Comparison of ENCODE assay signal across 19 cellular contexts in the genomic region with DNA sequence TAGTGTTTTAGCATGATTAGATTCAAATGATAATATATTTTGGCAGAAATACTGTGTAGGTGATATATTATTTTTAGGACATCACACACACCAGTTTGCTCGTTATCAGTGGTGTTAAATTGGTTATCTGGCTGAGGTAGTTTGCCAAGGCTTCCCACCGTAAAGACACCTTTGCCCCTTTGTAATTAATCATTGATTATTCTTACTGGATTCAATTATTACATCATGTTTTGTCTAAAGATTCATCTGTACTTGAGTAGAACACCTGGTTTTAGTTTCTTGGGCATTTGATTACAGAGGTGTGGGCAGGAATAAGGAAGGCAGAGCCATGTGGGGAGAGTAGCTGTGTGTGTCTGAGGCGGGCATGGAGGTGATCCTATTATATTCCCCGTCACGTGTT. TPM values are rescaled to one million over a fixed set of nuclear protein-coding genes. Genes with fewer than 3 reads are reported as not detected.
A peak's percentile ranks its signal among the peaks of the same experiment; 100 is the strongest.
DNase-seq lines count a peak whose midpoint lies in the region; ATAC-seq, FAIRE-seq and TF ChIP-seq lines count a peak whose summit lies in the region.
"Had no signal": no experiment of that assay in that cellular context is flagged by ENCODE, and none has a peak within 500 bp of the region (broad histone marks: within the 10 kb centered on the region; RNA-seq: fewer than 3 reads in every experiment).

No MANE protein-coding gene starts in this region.

- no peaks in the 10 kb centered on the region for H3K9me2 ChIP-seq in OCI-LY1 (ENCODE audit: low read depth, low read length)

- H3K27ac ChIP-seq in OCI-LY1 (ENCODE audit: low read depth, low read length, poor library complexity, severe bottlenecking) = peak overlapping the region; percentile 90
- peak overlapping the region; percentile 84 for H3K27ac ChIP-seq in endothelial cell of umbilical vein (ENCODE audit: insufficient read depth, low read depth, low read length)
- H3K27ac ChIP-seq in adrenal gland = no peak overlapping the region
- H3K27ac ChIP-seq: GM23248 had no signal

- dilution Hi-C loops in endothelial cell of umbilical vein (cut with MboI; ENCODE audit: extremely low pct_ligation_motif_present, low sequenced_read_pairs) = no loop called here

- no peaks in the 10 kb centered on the region for H3K9me1 ChIP-seq in endothelial cell of umbilical vein (replicated peaks; ENCODE audit: control insufficient read depth, extremely low read depth, insufficient read depth, low read length)

- H3K79me2 ChIP-seq in OCI-LY1 (ENCODE audit: insufficient read depth, low read length) = peaks cover 3% of the 10 kb centered on the region; the same call in 1 of the 2 replicates
- peaks cover 64% of the 10 kb centered on the region for H3K79me2 ChIP-seq in endothelial cell of umbilical vein (ENCODE audit: control insufficient read depth, insufficient read depth, low read length)

- no peak for ATAC-seq in natural killer cell
- no peak for ATAC-seq in natural killer cell treated with Interleukin-12 subunit alpha and Interleukin-12 subunit beta and Interleukin-15 and Interleukin-18, amount 100 ng/mL, for 72 hours
- ATAC-seq in activated CD8-positive, alpha-beta memory T cell treated with anti-CD3 and anti-CD28 coated beads, Interleukin-2, amount 10 ng/mL, durations not matched to agents 7 days and 5 days = no peak
- ATAC-seq: HCT116 had no signal

- H3K36me3 ChIP-seq in OCI-LY1 (ENCODE audit: insufficient read depth, low read length) (peaks cover 43% of the 10 kb centered on the region), endothelial cell of umbilical vein (ENCODE audit: control insufficient read depth in 2 of 2, extremely low read depth in 1 of 2, insufficient read depth in 2 of 2, low read length in 2 of 2) (peaks cover 8 to 10% of the 10 kb centered on the region in 2 experiments), adrenal gland (replicated peaks in 1 of 2) (peaks cover 0 to 16% of the 10 kb centered on the region in 2 donors)

- H3K9ac ChIP-seq in OCI-LY1 (ENCODE audit: low read length) (peak overlapping the region; percentile 10; the same call in 1 of the 2 replicates), endothelial cell of umbilical vein (replicated peaks; ENCODE audit: extremely low read depth, insufficient read depth, low read length) (no peak overlapping the region)
- H3K9ac ChIP-seq: GM23248 had no signal

- H4K20me1 ChIP-seq in OCI-LY1 (ENCODE audit: insufficient read depth, low read length) = no peaks in the 10 kb centered on the region
- no peaks in the 10 kb centered on the region for H4K20me1 ChIP-seq in endothelial cell of umbilical vein (replicated peaks; ENCODE audit: control insufficient read depth, extremely low read depth, insufficient read depth, low read length)

- intact Hi-C loops in natural killer cell (cut with micrococcal nuclease) = no loop called here
- intact Hi-C loops in endothelial cell of umbilical vein (cut with micrococcal nuclease) = no loop called here
- intact Hi-C loops in adrenal gland (cut with DNase I) = loop anchor here (10.0 kb wide), 1 partner anchor 45 kb away; no protein-coding TSS in a partner anchor

- TF ChIP-seq CTCF in natural killer cell (IDR thresholded peaks at IDR 0.05) (no peak), OCI-LY1 (IDR thresholded peaks at IDR 0.05; ENCODE audit: low read length) (no peak), endothelial cell of umbilical vein (IDR thresholded peaks at IDR 0.05; ENCODE audit: extremely low read depth in 1 of 2, insufficient read depth in 1 of 2, low read depth in 1 of 2, low read length in 2 of 2) (no peak), adrenal gland (IDR thresholded peaks at IDR 0.05) (no peak)

- DNase-seq in natural killer cell = no peak
- DNase-seq in natural killer cell treated with Interleukin-12 subunit alpha and Interleukin-12 subunit beta and Interleukin-15 and Interleukin-18, amount 100 ng/mL, for 72 hours (ENCODE audit: low spot score) = no peak
- DNase-seq in endothelial cell of umbilical vein (ENCODE audit: low read depth, low spot score) = no peak
- DNase-seq in adrenal gland = no peak
- no peak for DNase-seq in NCI-H2107 (lab: John Stamatoyannopoulos, UW)
- DNase-seq in activated CD8-positive, alpha-beta memory T cell treated with anti-CD3 and anti-CD28 coated beads, Interleukin-2, amount 10 ng/mL, durations not matched to agents 7 days and 5 days = no peak
- DNase-seq: DMS 273 treated with DMSO at 0.1 percent for 48 hours, GDM1, GM23248, NCI-H1105 treated with DMSO at 0.1 percent for 48 hours, NCI-H1694, NCI-H2081 treated with DMSO at 0.1 percent for 48 hours, NCI-H748 treated with DMSO at 0.1 percent for 48 hours had no signal

- no peaks in the 10 kb centered on the region for H3K9me3 ChIP-seq in OCI-LY1 (ENCODE audit: low read length)
- H3K9me3 ChIP-seq in endothelial cell of umbilical vein (replicated peaks; ENCODE audit: control insufficient read depth, insufficient read depth, low read length) = no peaks in the 10 kb centered on the region
- H3K9me3 ChIP-seq in adrenal gland (replicated peaks in 1 of 3) = no peaks in the 10 kb centered on the region

- H3K4me2 ChIP-seq in OCI-LY1 (ENCODE audit: low read length) (peak overlapping the region; percentile 40; the same call in 1 of the 2 replicates), endothelial cell of umbilical vein (ENCODE audit: insufficient read depth, low read length) (no peak overlapping the region)

- no peak overlapping the region for H2AFZ ChIP-seq in OCI-LY1 (ENCODE audit: low read length)
- H2AFZ ChIP-seq in endothelial cell of umbilical vein (ENCODE audit: low read depth, low read length) = no peak overlapping the region
- H2AFZ ChIP-seq: GM23248 had no signal

- no peaks in the 10 kb centered on the region for H3K27me3 Mint-ChIP-seq in natural killer cell (ENCODE audit: low read depth in 2 of 2)
- no peaks in the 10 kb centered on the region for H3K27me3 Mint-ChIP-seq in natural killer cell treated with Interleukin-12 subunit alpha and Interleukin-12 subunit beta and Interleukin-15 and Interleukin-18, amount 100 ng/mL, for 72 hours
- peaks cover 25% of the 10 kb centered on the region for H3K27me3 Mint-ChIP-seq in activated CD8-positive, alpha-beta memory T cell treated with anti-CD3 and anti-CD28 coated beads, Interleukin-2, amount 10 ng/mL, durations not matched to agents 7 days and 5 days

- H3K27me3 ChIP-seq in OCI-LY1 (ENCODE audit: insufficient read depth, low read length) (no peaks in the 10 kb centered on the region), endothelial cell of umbilical vein (ENCODE audit: control insufficient read depth in 2 of 2, insufficient read depth in 2 of 2, low read length in 2 of 2) (no peaks in the 10 kb centered on the region), adrenal gland (no peaks in the 10 kb centered on the region)

- FAIRE-seq in endothelial cell of umbilical vein (lab: Jason Lieb, UNC) = no peak
- FAIRE-seq: A204.1 had no signal

- peaks cover 75% of the 10 kb centered on the region for H3K4me1 ChIP-seq in OCI-LY1 (ENCODE audit: insufficient read depth, low read length, severe bottlenecking)
- peaks cover 69% of the 10 kb centered on the region for H3K4me1 ChIP-seq in endothelial cell of umbilical vein (ENCODE audit: control insufficient read depth, extremely low read depth, insufficient read depth, low read length)
- H3K4me1 ChIP-seq in adrenal gland (replicated peaks in 1 of 2) = peaks cover 12 to 19% of the 10 kb centered on the region in 2 donors

- POLR2A ChIA-PET in endothelial cell of umbilical vein (lab: Charles Lee) = no interaction called here

- CTCF ChIA-PET in endothelial cell of umbilical vein (lab: Charles Lee) = no interaction called here
- CTCF ChIA-PET in activated CD8-positive, alpha-beta memory T cell treated with anti-CD3 and anti-CD28 coated beads, Interleukin-2, amount 10 ng/mL, durations not matched to agents 7 days and 5 days (lab: Charles Lee) = interaction anchor here (0.7 to 3.1 kb wide), 2 partner anchors 12 kb away, joined by 4 to 13 read pairs; no protein-coding TSS in a partner anchor

- H3K4me3 Mint-ChIP-seq in natural killer cell = no peak overlapping the region
- H3K4me3 Mint-ChIP-seq in natural killer cell treated with Interleukin-12 subunit alpha and Interleukin-12 subunit beta and Interleukin-15 and Interleukin-18, amount 100 ng/mL, for 72 hours = no peak overlapping the region
- H3K4me3 Mint-ChIP-seq in activated CD8-positive, alpha-beta memory T cell treated with anti-CD3 and anti-CD28 coated beads, Interleukin-2, amount 10 ng/mL, durations not matched to agents 7 days and 5 days = no peak overlapping the region

- no peaks in the 10 kb centered on the region for H3K9me3 Mint-ChIP-seq in natural killer cell
- no peaks in the 10 kb centered on the region for H3K9me3 Mint-ChIP-seq in natural killer cell treated with Interleukin-12 subunit alpha and Interleukin-12 subunit beta and Interleukin-15 and Interleukin-18, amount 100 ng/mL, for 72 hours
- H3K9me3 Mint-ChIP-seq in activated CD8-positive, alpha-beta memory T cell treated with anti-CD3 and anti-CD28 coated beads, Interleukin-2, amount 10 ng/mL, durations not matched to agents 7 days and 5 days (ENCODE audit: low read depth) = no peaks in the 10 kb centered on the region

- no peak for TF ChIP-seq POLR2A in endothelial cell of umbilical vein (IDR thresholded peaks at IDR 0.05; ENCODE audit: low read depth, low read length)
- TF ChIP-seq POLR2A in adrenal gland (IDR thresholded peaks at IDR 0.05) = no peak

- H3F3A ChIP-seq in OCI-LY1 (ENCODE audit: insufficient read depth, low read length) = no peaks in the 10 kb centered on the region

- no TSS peak for BruUV-seq in endothelial cell of umbilical vein (replicated peaks; lab: Mats Ljungman, UMichigan)

- H3K27ac Mint-ChIP-seq in natural killer cell = peak overlapping the region; percentile 54 to 75
- H3K27ac Mint-ChIP-seq in natural killer cell treated with Interleukin-12 subunit alpha and Interleukin-12 subunit beta and Interleukin-15 and Interleukin-18, amount 100 ng/mL, for 72 hours = no peak overlapping the region
- H3K27ac Mint-ChIP-seq in activated CD8-positive, alpha-beta memory T cell treated with anti-CD3 and anti-CD28 coated beads, Interleukin-2, amount 10 ng/mL, durations not matched to agents 7 days and 5 days = no peak overlapping the region

- peaks cover 21% of the 10 kb centered on the region for H3K36me3 Mint-ChIP-seq in natural killer cell
- H3K36me3 Mint-ChIP-seq in natural killer cell treated with Interleukin-12 subunit alpha and Interleukin-12 subunit beta and Interleukin-15 and Interleukin-18, amount 100 ng/mL, for 72 hours = peaks cover 19% of the 10 kb centered on the region
- H3K36me3 Mint-ChIP-seq in activated CD8-positive, alpha-beta memory T cell treated with anti-CD3 and anti-CD28 coated beads, Interleukin-2, amount 10 ng/mL, durations not matched to agents 7 days and 5 days = peaks cover 12% of the 10 kb centered on the region

- H3K4me3 ChIP-seq in OCI-LY1 (ENCODE audit: low read depth, low read length, poor library complexity, severe bottlenecking) = no peak overlapping the region
- no peak overlapping the region for H3K4me3 ChIP-seq in endothelial cell of umbilical vein (replicated peaks in 1 of 3; ENCODE audit: insufficient read depth in 1 of 3, low read depth in 1 of 3, low read length in 3 of 3)
- H3K4me3 ChIP-seq in adrenal gland = no peak overlapping the region
- H3K4me3 ChIP-seq: GM23248 had no signal

- H3K4me1 Mint-ChIP-seq in natural killer cell = peaks cover 41 to 49% of the 10 kb centered on the region in 2 donors
- peaks cover 36 to 51% of the 10 kb centered on the region in 2 donors for H3K4me1 Mint-ChIP-seq in natural killer cell treated with Interleukin-12 subunit alpha and Interleukin-12 subunit beta and Interleukin-15 and Interleukin-18, amount 100 ng/mL, for 72 hours (ENCODE audit: low read depth in 2 of 2)
- H3K4me1 Mint-ChIP-seq in activated CD8-positive, alpha-beta memory T cell treated with anti-CD3 and anti-CD28 coated beads, Interleukin-2, amount 10 ng/mL, durations not matched to agents 7 days and 5 days = peaks cover 27% of the 10 kb centered on the region

- WGBS in adrenal gland, 4 donors = 88 to 95% (median 91%) methylated on average over 5 of the region's 5 CpGs

RNA-seq across cellular contexts. Expression of gene ST14, which starts 39.5 kb away (rescaled TPM):
- total RNA-seq in natural killer cell = 1 to 10 TPM in 2 of 3 donors, under 1 TPM in 1; 0.61 to 1.9 (median 1.0) TPM
- under 1 TPM in 1 of 2 donors, not detected in 1; 0.17 TPM for total RNA-seq in natural killer cell treated with Interleukin-12 subunit alpha and Interleukin-12 subunit beta and Interleukin-15 and Interleukin-18, amount 100 ng/mL, for 72 hours
- not detected in 2 replicates for total RNA-seq in endothelial cell of umbilical vein
- 0.08 TPM in 2 replicates for polyA plus RNA-seq in endothelial cell of umbilical vein
- polyA plus RNA-seq in endothelial cell of umbilical vein (2011; cell fraction: cytosol; rRNA removed) = 0.03 and 0.07 TPM in 2 replicates
- not detected in 2 replicates for polyA plus RNA-seq in endothelial cell of umbilical vein (2011; cell fraction: nucleus; rRNA removed)
- not detected in 2 replicates for polyA plus RNA-seq in endothelial cell of umbilical vein (2012)
- polyA minus RNA-seq in endothelial cell of umbilical vein = not detected in 2 replicates
- polyA minus RNA-seq in endothelial cell of umbilical vein (2011; cell fraction: cytosol; rRNA and poly(A)+ RNA removed) = 1.4 TPM
- not detected in 2 replicates for polyA minus RNA-seq in endothelial cell of umbilical vein (2011; cell fraction: nucleus; rRNA and poly(A)+ RNA removed)
- total RNA-seq in adrenal gland = 10 to 100 TPM in 5 of 8 donors, 1 to 10 TPM in 3; 2.5 to 41.0 (median 11.5) TPM
- 10 to 100 TPM in 1 of 3 donors, 1 to 10 TPM in 2; 3.0 to 13.4 (median 3.4) TPM for polyA plus RNA-seq in adrenal gland
- not detected for total RNA-seq in activated CD8-positive, alpha-beta memory T cell treated with anti-CD3 and anti-CD28 coated beads, Interleukin-2, amount 10 ng/mL, durations not matched to agents 7 days and 5 days
- total RNA-seq: Daoy, GM23248, NCI-H460 had no signal
- polyA plus RNA-seq: BJ, GM23248 had no signal

RNA-seq across cellular contexts. Expression of gene APLP2, which starts 50.4 kb away (rescaled TPM):
- 100 to 1,000 TPM in 2 of 3 donors, 10 to 100 TPM in 1; 99.8 to 119 (median 116) TPM for total RNA-seq in natural killer cell
- total RNA-seq in natural killer cell treated with Interleukin-12 subunit alpha and Interleukin-12 subunit beta and Interleukin-15 and Interleukin-18, amount 100 ng/mL, for 72 hours = 10 to 100 TPM; 37.9 to 56.2 TPM
- 503 and 543 TPM in 2 replicates for total RNA-seq in endothelial cell of umbilical vein
- polyA plus RNA-seq in endothelial cell of umbilical vein = 433 and 493 TPM in 2 replicates
- 441 and 461 TPM in 2 replicates for polyA plus RNA-seq in endothelial cell of umbilical vein (2011; cell fraction: cytosol; rRNA removed)
- polyA plus RNA-seq in endothelial cell of umbilical vein (2011; cell fraction: nucleus; rRNA removed) = 379 and 479 TPM in 2 replicates
- polyA plus RNA-seq in endothelial cell of umbilical vein (2012) = 1,126 and 1,231 TPM in 2 replicates
- polyA minus RNA-seq in endothelial cell of umbilical vein = 350 and 416 TPM in 2 replicates
- polyA minus RNA-seq in endothelial cell of umbilical vein (2011; cell fraction: cytosol; rRNA and poly(A)+ RNA removed) = 23.5 TPM
- 122 and 144 TPM in 2 replicates for polyA minus RNA-seq in endothelial cell of umbilical vein (2011; cell fraction: nucleus; rRNA and poly(A)+ RNA removed)
- 100 to 1,000 TPM; 217 to 374 (median 307) TPM for total RNA-seq in adrenal gland
- 100 to 1,000 TPM in 1 of 3 donors, 10 to 100 TPM in 2; 85.0 to 237 (median 95.6) TPM for polyA plus RNA-seq in adrenal gland
- 10 to 100 TPM; 21.9 to 33.5 TPM for total RNA-seq in activated CD8-positive, alpha-beta memory T cell treated with anti-CD3 and anti-CD28 coated beads, Interleukin-2, amount 10 ng/mL, durations not matched to agents 7 days and 5 days

Comparison
In these comparisons a context has a peak if more than half of its experiments do, and no peak if none do; other contexts are left out.
1. H3K27ac Mint-ChIP-seq: peak in natural killer cell (2 of 2); none in natural killer cell treated with Interleukin-12 subunit alpha and Interleukin-12 subunit beta and Interleukin-15 and Interleukin-18, amount 100 ng/mL, for 72 hours (0 of 2) and activated CD8-positive, alpha-beta memory T cell treated with anti-CD3 and anti-CD28 coated beads, Interleukin-2, amount 10 ng/mL, durations not matched to agents 7 days and 5 days (single experiment).
2. H3K27ac ChIP-seq: peak in OCI-LY1 (single experiment) and endothelial cell of umbilical vein (single experiment); none in adrenal gland (0 of 5).
3. intact Hi-C loops: an anchor here in adrenal gland (10.0 kb wide); none called in natural killer cell and endothelial cell of umbilical vein.